32 cellular contexts compared by ENCODE assay signal in the genomic region with DNA sequence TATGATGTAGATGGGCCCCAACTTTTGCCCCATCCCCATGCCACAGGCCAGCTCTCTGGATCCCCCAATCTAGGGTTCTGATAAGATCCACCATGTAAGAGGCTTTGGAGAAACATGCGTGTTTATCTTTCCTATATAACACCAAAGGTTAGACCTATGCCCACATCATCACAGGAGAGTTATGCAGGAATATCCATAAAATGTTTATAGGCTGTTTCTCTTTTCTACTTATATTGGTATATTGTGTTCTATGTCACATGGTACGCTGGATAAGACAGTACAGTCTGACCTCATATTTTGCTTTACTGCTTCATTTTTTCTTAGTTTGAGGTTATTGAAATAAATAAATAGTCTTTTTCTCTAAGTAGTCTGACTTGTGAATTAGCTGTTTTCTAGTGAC.
"Had no signal": no experiment of that assay in that cellular context is flagged by ENCODE, and none has a peak within 500 bp of the region (broad histone marks: within the 10 kb centered on the region; RNA-seq: fewer than 3 reads in every experiment).

No MANE protein-coding gene starts in this region.

- H3K36me3 ChIP-seq: SJSA1 had no signal

- ATAC-seq: Panc1, Right ventricle myocardium inferior had no signal

- DNase-seq: Karpas-422, MM.1S, MV-4-11, NCI-H1048, NCI-H1092 treated with DMSO at 0.1 percent for 48 hours, NCI-H1105 treated with DMSO at 0.1 percent for 48 hours, NCI-H1417, NCI-H1436 treated with DMSO at 0.1 percent for 48 hours, NCI-H1694 treated with DMSO at 0.1 percent for 48 hours, NCI-H187 treated with DMSO at 0.1 percent for 48 hours, NCI-H2029, NCI-H2081, NCI-H2107, NCI-H2171, NCI-H226, NCI-H446 treated with DMSO at 0.1 percent for 48 hours, NCI-H510A, NCI-H524, NCI-H526, NCI-H69, NCI-H748 treated with DMSO at 0.1 percent for 48 hours, NCI-H82, PC-9, SHP77 treated with DMSO at 0.1 percent for 48 hours, SK-N-SH, SW 1271, T-helper 1 cell had no signal

- H3K9ac ChIP-seq: KMS-11, SK-N-SH had no signal

- H3K4me1 ChIP-seq: SJSA1 had no signal

- H2AFZ ChIP-seq: PC-9 had no signal

- H3K4me2 ChIP-seq: KMS-11, PC-9, SK-N-SH had no signal

- H3K27ac ChIP-seq: KMS-11, PC-9, RWPE1, SJSA1 had no signal

- H3K4me3 ChIP-seq: PC-9, SJSA1 had no signal

- H3K9me3 ChIP-seq: SJSA1 had no signal

- H3K27me3 ChIP-seq: SJSA1 had no signal
